In the genomic region with DNA sequence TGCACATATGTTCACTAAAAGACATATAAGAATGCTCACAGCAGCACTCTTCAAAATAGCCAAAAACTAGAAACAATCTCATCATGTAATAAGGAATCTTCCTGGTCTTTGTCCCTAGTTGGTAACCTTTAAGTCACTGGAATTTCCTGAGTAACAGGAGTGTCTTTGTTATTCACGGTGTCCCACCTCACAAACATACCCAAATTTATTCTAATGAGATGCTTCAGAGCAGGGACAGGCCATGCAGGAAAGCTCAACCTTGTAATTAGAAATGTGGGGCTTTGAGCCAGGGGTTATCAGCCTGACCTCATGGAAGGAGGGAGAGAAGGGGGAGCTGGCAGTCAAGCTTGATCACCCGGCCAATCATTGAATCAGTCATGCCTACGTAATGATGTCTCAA, we compare ENCODE assay signal across 26 cellular contexts.
"Had no signal": no experiment of that assay in that cellular context is flagged by ENCODE, and none has a peak within 500 bp of the region (broad histone marks: within the 10 kb centered on the region; RNA-seq: fewer than 3 reads in every experiment).

No MANE protein-coding gene starts in this region.

- ATAC-seq: activated CD8-positive, alpha-beta T cell treated with anti-CD3 and anti-CD28 coated beads for 36 hours; activated T-cell treated with anti-CD3 and anti-CD28 coated beads, Interleukin-2, amount 50 U/mL, for 4 hours; activated T-helper 17 cell treated with anti-CD3 and anti-CD28 coated beads, Interleukin-2, amount 50 U/mL, for 72 hours; heart right ventricle; left lung; lower lobe of right lung; natural killer cell; stimulated activated naive B cell treated with anti-CD40 and anti-IgM and Interleukin-4, amounts not matched to agents 10 μg/mL and 1 μg/mL and 100 μg/mL, for 72 hours had no signal

- H3K27me3 ChIP-seq: breast epithelium, esophagus muscularis mucosa, heart right ventricle, left lung, neural progenitor cell, right atrium auricular region, stomach, thyroid gland, upper lobe of left lung, vagina had no signal

- H3K4me2 ChIP-seq: neural progenitor cell, smooth muscle cell had no signal

- H3K36me3 ChIP-seq: breast epithelium, thyroid gland had no signal

- H3K27ac ChIP-seq: breast epithelium, esophagus muscularis mucosa, heart right ventricle, left lung, lower lobe of right lung, neural progenitor cell, right atrium auricular region, stomach, thyroid gland, upper lobe of left lung, vagina had no signal

- H3K4me1 Mint-ChIP-seq: activated CD4-positive, alpha-beta T cell treated with anti-CD3 and anti-CD28 coated beads, Interleukin-2, amount 10 ng/mL, durations not matched to agents 7 days and 5 days; activated naive CD4-positive, alpha-beta T cell treated with anti-CD3 and anti-CD28 coated beads, Interleukin-2, amount 50 U/mL, for 24 hours; activated T-helper 17 cell treated with anti-CD3 and anti-CD28 coated beads, Interleukin-2, amount 50 U/mL, for 72 hours; natural killer cell had no signal

- H3K9ac ChIP-seq: neural progenitor cell had no signal

- H3K4me3 ChIP-seq: breast epithelium, esophagus muscularis mucosa, heart right ventricle, left lung, lower lobe of right lung, neural progenitor cell, right atrium auricular region, smooth muscle cell, stomach, thyroid gland, upper lobe of left lung, vagina had no signal

- H2AFZ ChIP-seq: neural progenitor cell had no signal

- H3K27ac Mint-ChIP-seq: activated CD4-positive, alpha-beta T cell treated with anti-CD3 and anti-CD28 coated beads, Interleukin-2, amount 10 ng/mL, durations not matched to agents 7 days and 5 days; activated CD8-positive, alpha-beta T cell treated with anti-CD3 and anti-CD28 coated beads for 36 hours; activated naive CD4-positive, alpha-beta T cell treated with anti-CD3 and anti-CD28 coated beads, Interleukin-2, amount 50 U/mL, for 24 hours; activated T-helper 17 cell treated with anti-CD3 and anti-CD28 coated beads, Interleukin-2, amount 50 U/mL, for 72 hours; natural killer cell; neural progenitor cell; stimulated activated naive B cell treated with anti-CD40 and anti-IgM and Interleukin-4, amounts not matched to agents 10 μg/mL and 1 μg/mL and 100 μg/mL, for 72 hours; T-helper 1 cell treated with Interleukin-12 subunit alpha and Interleukin-12 subunit beta and Interleukin-4 antibody, amounts not matched to agents 30 μg/mL and 1 μg/mL, for 36 hours had no signal

- H3K9me3 ChIP-seq: breast epithelium, esophagus muscularis mucosa, heart right ventricle, left lung, lower lobe of right lung, right atrium auricular region, stomach, thyroid gland, upper lobe of left lung, vagina had no signal

- H3K4me1 ChIP-seq: breast epithelium, right atrium auricular region, stomach, upper lobe of left lung had no signal

- H3K9me3 Mint-ChIP-seq: activated CD4-positive, alpha-beta T cell treated with anti-CD3 and anti-CD28 coated beads, Interleukin-2, amount 10 ng/mL, durations not matched to agents 7 days and 5 days; activated CD8-positive, alpha-beta T cell treated with anti-CD3 and anti-CD28 coated beads for 36 hours; activated naive CD4-positive, alpha-beta T cell treated with anti-CD3 and anti-CD28 coated beads, Interleukin-2, amount 50 U/mL, for 24 hours; activated T-cell treated with anti-CD3 and anti-CD28 coated beads, Interleukin-2, amount 50 U/mL, for 4 hours; activated T-helper 17 cell treated with anti-CD3 and anti-CD28 coated beads, Interleukin-2, amount 50 U/mL, for 72 hours; natural killer cell; neural progenitor cell; stimulated activated naive B cell treated with anti-CD40 and anti-IgM and Interleukin-4, amounts not matched to agents 10 μg/mL and 1 μg/mL and 100 μg/mL, for 72 hours; T-helper 1 cell treated with Interleukin-12 subunit alpha and Interleukin-12 subunit beta and Interleukin-4 antibody, amounts not matched to agents 30 μg/mL and 1 μg/mL, for 36 hours had no signal

- H3K4me3 Mint-ChIP-seq: activated CD4-positive, alpha-beta T cell treated with anti-CD3 and anti-CD28 coated beads, Interleukin-2, amount 10 ng/mL, durations not matched to agents 7 days and 5 days; activated CD8-positive, alpha-beta T cell treated with anti-CD3 and anti-CD28 coated beads for 36 hours; activated naive CD4-positive, alpha-beta T cell treated with anti-CD3 and anti-CD28 coated beads, Interleukin-2, amount 50 U/mL, for 24 hours; activated T-cell treated with anti-CD3 and anti-CD28 coated beads, Interleukin-2, amount 50 U/mL, for 4 hours; activated T-helper 17 cell treated with anti-CD3 and anti-CD28 coated beads, Interleukin-2, amount 50 U/mL, for 72 hours; natural killer cell; neural progenitor cell; stimulated activated naive B cell treated with anti-CD40 and anti-IgM and Interleukin-4, amounts not matched to agents 10 μg/mL and 1 μg/mL and 100 μg/mL, for 72 hours; T-helper 1 cell treated with Interleukin-12 subunit alpha and Interleukin-12 subunit beta and Interleukin-4 antibody, amounts not matched to agents 30 μg/mL and 1 μg/mL, for 36 hours had no signal

- H3K27me3 Mint-ChIP-seq: activated CD4-positive, alpha-beta T cell treated with anti-CD3 and anti-CD28 coated beads, Interleukin-2, amount 10 ng/mL, durations not matched to agents 7 days and 5 days; activated CD8-positive, alpha-beta T cell treated with anti-CD3 and anti-CD28 coated beads for 36 hours; activated naive CD4-positive, alpha-beta T cell treated with anti-CD3 and anti-CD28 coated beads, Interleukin-2, amount 50 U/mL, for 24 hours; activated T-helper 17 cell treated with anti-CD3 and anti-CD28 coated beads, Interleukin-2, amount 50 U/mL, for 72 hours; stimulated activated naive B cell treated with anti-CD40 and anti-IgM and Interleukin-4, amounts not matched to agents 10 μg/mL and 1 μg/mL and 100 μg/mL, for 72 hours had no signal

- DNase-seq: activated CD4-positive, alpha-beta T cell treated with anti-CD3 and anti-CD28 coated beads for 1 hour; activated CD4-positive, alpha-beta T cell treated with anti-CD3 and anti-CD28 coated beads, Interleukin-2, amount 10 ng/mL, durations not matched to agents 7 days and 5 days; activated CD8-positive, alpha-beta T cell treated with anti-CD3 and anti-CD28 coated beads for 36 hours; activated gamma-delta T cell treated with Interleukin-2 at 50 U/mL for 16 hours; activated T-cell treated with anti-CD3 and anti-CD28 coated beads, Interleukin-2, amount 50 U/mL, for 4 hours; central memory CD4-positive, alpha-beta T cell; foreskin melanocyte; heart right ventricle; left lung; lower lobe of right lung; mesenchymal stem cell; natural killer cell; stimulated activated CD4-positive, alpha-beta T cell treated with anti-CD3 and anti-CD28 coated beads, Interleukin-1b, Interleukin-23, amount 100 ng/mL, for 48 hours; stimulated activated naive B cell treated with anti-CD40 and anti-IgM and Interleukin-4, amounts not matched to agents 10 μg/mL and 1 μg/mL and 100 μg/mL, for 72 hours; stomach; thyroid gland; upper lobe of left lung had no signal
